In genomic region chr7:6271091-6271658, GRCh38 we compare ENCODE assay signal across 1 cellular context.
TF ChIP-seq lines count a peak whose summit lies in the region.

No MANE protein-coding gene starts in this region.

TF ChIP-seq in endothelial cell of umbilical vein, 7 proteins besides CTCF, POLR2A, EP300 and RAD21 (continued from another document):
- peak; percentile 50 for TF ChIP-seq EZH2 (IDR thresholded peaks at IDR 0.05; ENCODE audit: borderline replicate concordance, low read depth, low read length, severe bottlenecking)
